12 cellular contexts compared by ENCODE assay signal in the genomic region with DNA sequence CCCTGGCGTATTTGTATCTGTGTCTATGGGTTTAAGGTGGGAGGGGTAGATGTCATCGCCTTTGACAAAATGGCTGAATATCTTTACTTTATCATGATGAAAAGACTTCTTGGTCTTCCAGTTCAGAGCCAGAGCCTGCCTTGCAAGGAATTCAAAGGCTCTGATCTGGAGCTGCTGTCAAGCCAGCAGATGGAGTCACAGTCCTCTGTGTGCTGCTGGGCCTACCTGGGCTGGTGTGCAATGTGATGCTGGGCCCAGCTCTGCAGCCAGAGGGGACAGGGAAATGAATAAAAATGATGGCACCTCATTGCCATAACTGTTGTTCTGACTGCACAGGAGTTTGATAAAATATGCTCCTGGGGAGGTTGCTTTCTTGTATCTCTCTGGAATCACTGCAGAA. TPM values are rescaled to one million over a fixed set of nuclear protein-coding genes. Genes with fewer than 3 reads are reported as not detected.
A peak's percentile ranks its signal among the peaks of the same experiment; 100 is the strongest.
DNase-seq lines count a peak whose midpoint lies in the region; TF ChIP-seq lines count a peak whose summit lies in the region.
"Had no signal": no experiment of that assay in that cellular context is flagged by ENCODE, and none has a peak within 500 bp of the region (broad histone marks: within the 10 kb centered on the region; RNA-seq: fewer than 3 reads in every experiment).

No MANE protein-coding gene starts in this region.

- in situ Hi-C loops in SK-MEL-5 (cut with HindIII; ENCODE audit: low pct_unique_long_range_greater_than_20kb, low sequenced_read_pairs) = no loop called here

- peak; percentile 12 for TF ChIP-seq CTCF in fibroblast of pulmonary artery (IDR thresholded peaks at IDR 0.05; ENCODE audit: low read length, missing control alignments)

- H3K4me3 ChIP-seq in fibroblast of pulmonary artery (replicated peaks; ENCODE audit: low read depth, low read length) = no peak overlapping the region
- H3K4me3 ChIP-seq: psoas muscle had no signal

- peak; percentile 7 for DNase-seq in NCI-H1436 (lab: John Stamatoyannopoulos, UW)
- no peak for DNase-seq in NCI-H1436 treated with DMSO at 0.1 percent for 48 hours (lab: John Stamatoyannopoulos, UW)
- DNase-seq in SK-MEL-5 (ENCODE audit: low read depth, low spot score) = peak; percentile 27
- DNase-seq in fibroblast of pulmonary artery (ENCODE audit: low read depth) = no peak
- DNase-seq in pons (ENCODE audit: low spot score) = peak; percentile 25
- no peak for DNase-seq in NCI-H2196 treated with DMSO at 0.1 percent for 48 hours (lab: John Stamatoyannopoulos, UW; ENCODE audit: unreplicated experiment)
- no peak for DNase-seq in activated T-cell treated with anti-CD3 and anti-CD28 coated beads, Interleukin-2, amount 50 U/mL, for 48 hours
- DNase-seq in COLO668 (lab: John Stamatoyannopoulos, UW; ENCODE audit: unreplicated experiment) = no peak
- DNase-seq: activated naive CD4-positive, alpha-beta T cell treated with anti-CD3 and anti-CD28 coated beads for 36 hours; central memory CD4-positive, alpha-beta T cell; GOT3; psoas muscle had no signal

RNA-seq across cellular contexts. Expression of gene HSPA9, which starts 20.2 kb away (rescaled TPM):
- total RNA-seq in SK-MEL-5 (2014; rRNA removed; shearing (Covaris generic)) = 743 and 805 TPM in 2 replicates
- 643 and 774 TPM in 2 replicates for polyA plus RNA-seq in SK-MEL-5 (2015; cell fraction: cytosol; rRNA removed)
- 566 and 618 TPM in 2 replicates for polyA plus RNA-seq in SK-MEL-5 (2015; cell fraction: nucleus; rRNA removed)

RNA-seq across cellular contexts. Expression of gene ETF1, which starts 52.4 kb away (rescaled TPM):
- 196 and 213 TPM in 2 replicates for total RNA-seq in SK-MEL-5 (2014; rRNA removed; shearing (Covaris generic))
- polyA plus RNA-seq in SK-MEL-5 (2015; cell fraction: cytosol; rRNA removed) = 133 and 174 TPM in 2 replicates
- polyA plus RNA-seq in SK-MEL-5 (2015; cell fraction: nucleus; rRNA removed) = 79.2 and 84.7 TPM in 2 replicates

Comparison
In these comparisons a context has a peak if more than half of its experiments do, and no peak if none do; other contexts are left out.
1. DNase-seq: peak in NCI-H1436 (single experiment), SK-MEL-5 (single experiment) and pons (single experiment); none in NCI-H1436 treated with DMSO at 0.1 percent for 48 hours (single experiment), fibroblast of pulmonary artery (single experiment), NCI-H2196 treated with DMSO at 0.1 percent for 48 hours (single experiment), activated T-cell treated with anti-CD3 and anti-CD28 coated beads, Interleukin-2, amount 50 U/mL, for 48 hours (0 of 2) and COLO668 (single experiment).